Comparison of ENCODE assay signal across 14 cellular contexts in genomic region chr4:47562297-47562696, GRCh38.
DNase-seq lines count a peak whose midpoint lies in the region; ATAC-seq, FAIRE-seq and TF ChIP-seq lines count a peak whose summit lies in the region.
"Had no signal": no experiment of that assay in that cellular context is flagged by ENCODE, and none has a peak within 500 bp of the region (broad histone marks: within the 10 kb centered on the region; RNA-seq: fewer than 3 reads in every experiment).

No MANE protein-coding gene starts in this region.

- H3F3A ChIP-seq in PC-3 (ENCODE audit: low read length, unreplicated experiment): no peaks in the 10 kb centered on the region

- H3K27ac Mint-ChIP-seq in stimulated activated naive B cell treated with anti-CD40 and anti-IgM and Interleukin-4, amounts not matched to agents 10 μg/mL and 1 μg/mL and 100 μg/mL, for 72 hours: peak overlapping the region; percentile 14
- H3K27ac Mint-ChIP-seq in T-helper 2 cell treated with Interferon-gamma antibody and Interleukin-4, amounts not matched to agents 5 μg/mL and 100 μg/mL, for 36 hours: no peak overlapping the region

- peaks cover 0 to 6% of the 10 kb centered on the region in 2 donors for H3K9me3 Mint-ChIP-seq in stimulated activated naive B cell treated with anti-CD40 and anti-IgM and Interleukin-4, amounts not matched to agents 10 μg/mL and 1 μg/mL and 100 μg/mL, for 72 hours
- H3K9me3 Mint-ChIP-seq in T-helper 2 cell treated with Interferon-gamma antibody and Interleukin-4, amounts not matched to agents 5 μg/mL and 100 μg/mL, for 36 hours: no peaks in the 10 kb centered on the region

- TF ChIP-seq CTCF in PC-3 (conservative IDR thresholded peaks at IDR 0.05; ENCODE audit: low read depth, low read length) (no peak), mucosa of descending colon (IDR thresholded peaks at IDR 0.05) (no peak)

- no peaks in the 10 kb centered on the region for H3K9me3 ChIP-seq in PC-3 (ENCODE audit: low read length)
- H3K9me3 ChIP-seq in mucosa of descending colon: no peaks in the 10 kb centered on the region
- H3K9me3 ChIP-seq: BLaER1, MG63 had no signal

- H3K36me3 ChIP-seq in PC-3 (ENCODE audit: low read depth, low read length): no peaks in the 10 kb centered on the region; the same call in 1 of the 2 replicates
- no peaks in the 10 kb centered on the region for H3K36me3 ChIP-seq in mucosa of descending colon (ENCODE audit: low read depth)
- H3K36me3 ChIP-seq: BLaER1, MG63 had no signal

- no peaks in the 10 kb centered on the region for H3K27me3 ChIP-seq in PC-3 (ENCODE audit: low read length)
- H3K27me3 ChIP-seq: BLaER1, MG63 had no signal

- CTCF ChIA-PET in PC-3 (lab: Charles Lee): no interaction called here

- peaks cover 27 to 43% of the 10 kb centered on the region in 2 donors for H3K36me3 Mint-ChIP-seq in stimulated activated naive B cell treated with anti-CD40 and anti-IgM and Interleukin-4, amounts not matched to agents 10 μg/mL and 1 μg/mL and 100 μg/mL, for 72 hours
- no peaks in the 10 kb centered on the region for H3K36me3 Mint-ChIP-seq in T-helper 2 cell treated with Interferon-gamma antibody and Interleukin-4, amounts not matched to agents 5 μg/mL and 100 μg/mL, for 36 hours (ENCODE audit: low read depth)

- H3K4me3 ChIP-seq in PC-3 (ENCODE audit: low read length): no peak overlapping the region
- no peak overlapping the region for H3K4me3 ChIP-seq in mucosa of descending colon
- H3K4me3 ChIP-seq: BLaER1, MG63 had no signal

- H3K4me1 Mint-ChIP-seq in stimulated activated naive B cell treated with anti-CD40 and anti-IgM and Interleukin-4, amounts not matched to agents 10 μg/mL and 1 μg/mL and 100 μg/mL, for 72 hours: peaks cover 0 to 19% of the 10 kb centered on the region in 2 donors
- peaks cover 20% of the 10 kb centered on the region for H3K4me1 Mint-ChIP-seq in T-helper 2 cell treated with Interferon-gamma antibody and Interleukin-4, amounts not matched to agents 5 μg/mL and 100 μg/mL, for 36 hours (ENCODE audit: low read depth)

- H3K27me3 Mint-ChIP-seq in stimulated activated naive B cell treated with anti-CD40 and anti-IgM and Interleukin-4, amounts not matched to agents 10 μg/mL and 1 μg/mL and 100 μg/mL, for 72 hours: no peaks in the 10 kb centered on the region
- peaks cover 2% of the 10 kb centered on the region for H3K27me3 Mint-ChIP-seq in T-helper 2 cell treated with Interferon-gamma antibody and Interleukin-4, amounts not matched to agents 5 μg/mL and 100 μg/mL, for 36 hours (ENCODE audit: low read depth)

- H3K4me1 ChIP-seq in PC-3 (ENCODE audit: insufficient read depth, low read length) (peaks cover 8% of the 10 kb centered on the region; the same call in 1 of the 2 replicates), mucosa of descending colon (ENCODE audit: low read depth) (no peaks in the 10 kb centered on the region)

- no TSS peak for BruUV-seq in PC-3 (replicated peaks; lab: Mats Ljungman, UMichigan)

- H3K79me2 ChIP-seq in PC-3 (ENCODE audit: low read length): no peaks in the 10 kb centered on the region

- H3K27ac ChIP-seq in PC-3 (ENCODE audit: low read length): no peak overlapping the region
- H3K27ac ChIP-seq: BLaER1 had no signal

- intact Hi-C loops in PC-3 (cut with micrococcal nuclease): loop anchor here (10.0 kb wide), 1 partner anchor 47 kb away; no protein-coding TSS in a partner anchor
- intact Hi-C loops in mucosa of descending colon (cut with DNase I, micrococcal nuclease): no loop called here

- POLR2A ChIA-PET in PC-3 (lab: Charles Lee; ENCODE audit: unreplicated experiment): interaction anchor here (0.5 kb wide), 1 partner anchor 50 kb away, joined by 3 read pairs; no protein-coding TSS in a partner anchor

- no peak overlapping the region for H3K4me2 ChIP-seq in PC-3 (ENCODE audit: low read length)
- H3K4me2 ChIP-seq: BLaER1 had no signal

- ATAC-seq in stimulated activated naive B cell treated with anti-CD40 and anti-IgM and Interleukin-4, amounts not matched to agents 10 μg/mL and 1 μg/mL and 100 μg/mL, for 72 hours (replicated peaks): no peak
- ATAC-seq in PC-3 (no peak), mucosa of descending colon (no peak)

- DNase-seq in GM12891 (ENCODE audit: insufficient read length, low spot score): no peak
- DNase-seq in NCI-H526 treated with DMSO at 0.1 percent for 48 hours (lab: John Stamatoyannopoulos, UW): peak; percentile 68
- DNase-seq in astrocyte of the hippocampus (ENCODE audit: low read depth, low spot score): peak; percentile 16
- no peak for DNase-seq in stimulated activated naive B cell treated with anti-CD40 and anti-IgM and Interleukin-4, amounts not matched to agents 10 μg/mL and 1 μg/mL and 100 μg/mL, for 72 hours
- no peak for DNase-seq in PC-3
- no peak for DNase-seq in mucosa of descending colon
- DNase-seq in T-helper 2 cell treated with Interferon-gamma antibody and Interleukin-4, amounts not matched to agents 5 μg/mL and 100 μg/mL, for 36 hours (ENCODE audit: low spot score): no peak
- DNase-seq: GOT3, KG1, MG63, NCI-H1092 treated with DMSO at 0.1 percent for 48 hours, NCI-H1694 treated with DMSO at 0.1 percent for 48 hours, SIG-M5 had no signal

- H2AFZ ChIP-seq in PC-3 (ENCODE audit: low read length): no peak overlapping the region

- no peak overlapping the region for H3K9ac ChIP-seq in PC-3 (ENCODE audit: low read length)
- H3K9ac ChIP-seq: BLaER1 had no signal

- no peaks in the 10 kb centered on the region for H3K9me2 ChIP-seq in PC-3 (replicated peaks; ENCODE audit: low read length)

- no peak overlapping the region for H3K4me3 Mint-ChIP-seq in stimulated activated naive B cell treated with anti-CD40 and anti-IgM and Interleukin-4, amounts not matched to agents 10 μg/mL and 1 μg/mL and 100 μg/mL, for 72 hours
- no peak overlapping the region for H3K4me3 Mint-ChIP-seq in T-helper 2 cell treated with Interferon-gamma antibody and Interleukin-4, amounts not matched to agents 5 μg/mL and 100 μg/mL, for 36 hours

- no peaks in the 10 kb centered on the region for H4K20me1 ChIP-seq in PC-3 (ENCODE audit: low read length)
- H4K20me1 ChIP-seq: BLaER1 had no signal

- FAIRE-seq in GM12891 (lab: Jason Lieb, UNC): peak; percentile 59

- no peak for TF ChIP-seq POLR2A in GM12891 (IDR thresholded peaks at IDR 0.05; ENCODE audit: low read depth, low read length)

TF ChIP-seq in GM12891, 5 proteins besides CTCF, POLR2A, EP300 and RAD21:
- TF ChIP-seq POLR2AphosphoS5 (IDR thresholded peaks at IDR 0.05; ENCODE audit: low read depth, low read length): no peak
TF ChIP-seq in GM12891: peak in this region for 0.

Comparison
In these comparisons a context has a peak if more than half of its experiments do, and no peak if none do; other contexts are left out.
1. DNase-seq: peak in NCI-H526 treated with DMSO at 0.1 percent for 48 hours (single experiment) and astrocyte of the hippocampus (single experiment); none in GM12891 (single experiment), stimulated activated naive B cell treated with anti-CD40 and anti-IgM and Interleukin-4, amounts not matched to agents 10 μg/mL and 1 μg/mL and 100 μg/mL, for 72 hours (single experiment), PC-3 (single experiment), mucosa of descending colon (0 of 3) and T-helper 2 cell treated with Interferon-gamma antibody and Interleukin-4, amounts not matched to agents 5 μg/mL and 100 μg/mL, for 36 hours (single experiment).